9 cellular contexts compared by ENCODE assay signal in genomic region chr17:7483238-7484066, GRCh38. TPM values are rescaled to one million over a fixed set of nuclear protein-coding genes. Genes with fewer than 3 reads are reported as not detected.
DNase-seq lines count a peak whose midpoint lies in the region; ATAC-seq, FAIRE-seq and TF ChIP-seq lines count a peak whose summit lies in the region.
"Had no signal": no experiment of that assay in that cellular context is flagged by ENCODE, and none has a peak within 500 bp of the region (broad histone marks: within the 10 kb centered on the region; RNA-seq: fewer than 3 reads in every experiment).

No MANE protein-coding gene starts in this region.

- H4K20me1 ChIP-seq in HepG2 (ENCODE audit: insufficient read depth, low read length), result peaks cover 24% of the 10 kb centered on the region

- ATAC-seq in GM19397 (IDR thresholded peaks at IDR 0.05; ENCODE audit: unreplicated experiment) (peak; percentile 27), HG03571 (IDR thresholded peaks at IDR 0.05; ENCODE audit: unreplicated experiment) (peak; percentile 30), HepG2 (peak; percentile 68)

- in situ Hi-C loops in HepG2 (cut with HindIII; ENCODE audit: extremely low pct_ligation_motif_present, low pct_unique_long_range_greater_than_20kb), result no loop called here

- no peak for TF ChIP-seq CTCF in BJ (IDR thresholded peaks at IDR 0.05; ENCODE audit: insufficient read depth, low read depth, low read length)
- peak; percentile 52 for TF ChIP-seq CTCF in HepG2 (CRISPR knock-in tag; IDR thresholded peaks at IDR 0.05)

- peak overlapping the region; percentile 95 for H3K9ac ChIP-seq in HepG2 (ENCODE audit: insufficient read depth, low read depth, low read length)

- H3K4me2 ChIP-seq in HepG2 (ENCODE audit: low read depth, low read length), result peak overlapping the region; percentile 94

- no peaks in the 10 kb centered on the region for H3K9me3 ChIP-seq in HepG2 (ENCODE audit: low read length)

- POLR2A ChIA-PET in BJ (lab: Charles Lee) (interaction anchor here (0.6 to 1.5 kb wide), 5 partner anchors 17 to 337 kb away, joined by 3 to 5 read pairs (median 3); partner anchors contain the start of genes MPDU1 and TMEM256), HepG2 (lab: Yijun Ruan, JAX) (interaction anchor here (0.9 to 5.5 kb wide), 20 partner anchors 8 to 438 kb away, joined by 3 to 41 read pairs (median 6); partner anchors contain the start of genes ASGR2, ATP1B2, CD68 and CHRNB1)

- peak overlapping the region; percentile 67 for H3K4me3 ChIP-seq in BJ (ENCODE audit: low read depth, low read length)
- peak overlapping the region; percentile 75 to 92 (median 90) for H3K4me3 ChIP-seq in HepG2 (replicated peaks in 1 of 3; ENCODE audit: insufficient read depth in 1 of 3, low read depth in 2 of 3, low read length in 3 of 3)

- TF ChIP-seq EP300 in HepG2 (IDR thresholded peaks at IDR 0.05; ENCODE audit: low read depth in 2 of 2, low read length in 2 of 2) (0 out of 4 replicates have a peak, but pooled peaks of 1 of the 2 experiments have one; percentile 22), HepG2 (CRISPR knock-in tag; IDR thresholded peaks at IDR 0.05; ENCODE audit: borderline replicate concordance) (no peak)

- CTCF ChIA-PET in BJ (lab: Yijun Ruan, JAX) (no interaction called here), HepG2 (lab: Yijun Ruan, JAX; ENCODE audit: low intra/inter-chr PET ratio, low total read pairs) (no interaction called here)

- H3K79me2 ChIP-seq in HepG2 (ENCODE audit: insufficient read depth, low read length), result peaks cover 43% of the 10 kb centered on the region

- intact Hi-C loops in HepG2 (cut with micrococcal nuclease; ENCODE audit: unreplicated experiment), result loop anchor here (5.0 kb wide), 3 partner anchors 36 to 126 kb away; partner anchors contain the start of genes CHRNB1, TMEM256 and TMEM95

- H3K4me1 ChIP-seq in HepG2 (ENCODE audit: insufficient read depth, low read length), result peaks cover 59% of the 10 kb centered on the region

- H3K27me3 ChIP-seq in BJ (ENCODE audit: control insufficient read depth, insufficient read depth, low read length) (no peaks in the 10 kb centered on the region), HepG2 (ENCODE audit: control insufficient read depth in 1 of 2, insufficient read depth in 2 of 2, low read length in 2 of 2) (no peaks in the 10 kb centered on the region; a peak in 2 of 5 replicates)

- FAIRE-seq in HepG2 (lab: Jason Lieb, UNC), result peak; percentile 49

- 0% methylated on average over 27 of the region's 38 CpGs for WGBS in HepG2 (ENCODE audit: low lambda C conversion rate)

- peak overlapping the region; percentile 77 for H2AFZ ChIP-seq in HepG2 (ENCODE audit: low read length)

- TSS peak; percentile 88 for BruUV-seq in HepG2 (replicated peaks; lab: Mats Ljungman, UMichigan)

- peak overlapping the region; percentile 100 for H3K27ac ChIP-seq in HepG2 (ENCODE audit: extremely low read length, insufficient read depth, low read length)

- peak in 1 of 2 experiments; percentile 47; a peak in 1 of 4 replicates for TF ChIP-seq POLR2A in HepG2 (IDR thresholded peaks at IDR 0.05; ENCODE audit: insufficient read depth in 1 of 2, low read depth in 2 of 2, low read length in 2 of 2)

- DNase-seq in BJ (ENCODE audit: low read depth) (peak; percentile 44), NCI-H774 (lab: John Stamatoyannopoulos, UW) (peak; percentile 72), dermis blood vessel endothelial cell (peak; percentile 93), HepG2 (ENCODE audit: low spot score) (peak; percentile 89)
- peak; percentile 96 for DNase-seq in activated CD4-positive, alpha-beta T cell treated with anti-CD3 and anti-CD28 coated beads, Interleukin-2, amount 50 U/mL, for 48 hours
- DNase-seq in stimulated activated CD4-positive, alpha-beta T cell treated with anti-CD3 and anti-CD28 coated beads, Interleukin-2, amount 100 ng/mL, for 4 hours (ENCODE audit: low read depth), result peak; percentile 88

- H3K36me3 ChIP-seq in BJ (ENCODE audit: control insufficient read depth, insufficient read depth, low read length) (no peaks in the 10 kb centered on the region), HepG2 (replicated peaks in 1 of 2; ENCODE audit: control insufficient read depth in 1 of 2, insufficient read depth in 2 of 2, low read length in 2 of 2) (no peaks in the 10 kb centered on the region; a peak in 1 of 5 replicates)

- TF ChIP-seq RAD21 in HepG2 (CRISPR knock-in tag; IDR thresholded peaks at IDR 0.05), result no peak

RNA-seq across cellular contexts. Expression of gene POLR2A, which starts 0.7 kb away (rescaled TPM):
- polyA plus RNA-seq in BJ (2011; rRNA removed), result 21.5 and 27.7 TPM in 2 replicates
- polyA minus RNA-seq in BJ (2011; rRNA and poly(A)+ RNA removed), result 255 and 287 TPM in 2 replicates
- 81.2 and 139 TPM in 2 replicates for total RNA-seq in dermis blood vessel endothelial cell
- total RNA-seq in HepG2 (2016; rRNA removed; fragmentation: Illumina TruSeq; extraction: Trizol), result 17.8 and 63.2 TPM in 2 replicates
- 31.8 and 37.1 TPM in 2 replicates for total RNA-seq in HepG2 (2016; cell fraction: cytosol; rRNA removed; fragmentation: Illumina TruSeq; extraction: Trizol; ENCODE audit: low read depth)
- 16.0 and 50.4 TPM in 2 replicates for total RNA-seq in HepG2 (2016; cell fraction: insoluble cytoplasmic fraction; rRNA removed; fragmentation: Illumina TruSeq; extraction: Trizol)
- 16.5 and 17.5 TPM in 2 replicates for total RNA-seq in HepG2 (2016; cell fraction: membrane; rRNA removed; fragmentation: Illumina TruSeq; extraction: Trizol)
- 46.2 and 49.6 TPM in 2 replicates for total RNA-seq in HepG2 (2016; cell fraction: nucleus; rRNA removed; fragmentation: Illumina TruSeq; extraction: Trizol)
- polyA plus RNA-seq in HepG2 (2011; rRNA removed), result 17.2 and 18.3 TPM in 2 replicates
- 4.8 and 6.3 TPM in 2 replicates for polyA plus RNA-seq in HepG2 (2011; cell fraction: cytosol; rRNA removed)
- 85.5 and 109 TPM in 2 replicates for polyA plus RNA-seq in HepG2 (2011; cell fraction: nucleus; rRNA removed)
- 43.9 and 44.8 TPM in 2 replicates for polyA plus RNA-seq in HepG2 (2012)
- 1.2 and 1.6 TPM in 2 replicates for polyA plus RNA-seq in HepG2 (2016; cell fraction: cytosol; fragmentation: Illumina TruSeq; extraction: Trizol; ENCODE audit: low read depth)
- polyA plus RNA-seq in HepG2 (2016; cell fraction: insoluble cytoplasmic fraction; fragmentation: Illumina TruSeq; extraction: Trizol; ENCODE audit: low read depth), result 25.1 and 41.6 TPM in 2 replicates
- 2.8 and 4.1 TPM in 2 replicates for polyA plus RNA-seq in HepG2 (2016; cell fraction: membrane; fragmentation: Illumina TruSeq; extraction: Trizol; ENCODE audit: low read depth)
- 62.8 and 68.8 TPM in 2 replicates for polyA plus RNA-seq in HepG2 (2016; cell fraction: nucleus; fragmentation: Illumina TruSeq; extraction: Trizol; ENCODE audit: insufficient read depth, low read depth)
- 200 and 209 TPM in 2 replicates for polyA minus RNA-seq in HepG2 (2011; rRNA and poly(A)+ RNA removed; ENCODE audit: low replicate concordance)
- polyA minus RNA-seq in HepG2 (2011; cell fraction: cytosol; rRNA and poly(A)+ RNA removed), result 71.5 and 80.7 TPM in 2 replicates
- polyA minus RNA-seq in HepG2 (2011; cell fraction: nucleus; rRNA and poly(A)+ RNA removed), result 159 and 190 TPM in 2 replicates

RNA-seq across cellular contexts. Expression of gene SLC35G6, which starts 2.2 kb away (rescaled TPM):
- polyA plus RNA-seq in BJ (2011; rRNA removed), result not detected in 2 replicates
- not detected in 2 replicates for polyA minus RNA-seq in BJ (2011; rRNA and poly(A)+ RNA removed)
- total RNA-seq in dermis blood vessel endothelial cell, result not detected in 2 replicates
- 0.07 TPM in 1 of 2 replicates, not detected in the other for total RNA-seq in HepG2 (2016; rRNA removed; fragmentation: Illumina TruSeq; extraction: Trizol)
- total RNA-seq in HepG2 (2016; cell fraction: cytosol; rRNA removed; fragmentation: Illumina TruSeq; extraction: Trizol; ENCODE audit: low read depth), result not detected in 2 replicates
- not detected in 2 replicates for total RNA-seq in HepG2 (2016; cell fraction: insoluble cytoplasmic fraction; rRNA removed; fragmentation: Illumina TruSeq; extraction: Trizol)
- total RNA-seq in HepG2 (2016; cell fraction: membrane; rRNA removed; fragmentation: Illumina TruSeq; extraction: Trizol), result not detected in 2 replicates
- total RNA-seq in HepG2 (2016; cell fraction: nucleus; rRNA removed; fragmentation: Illumina TruSeq; extraction: Trizol), result not detected in 2 replicates
- polyA plus RNA-seq in HepG2 (2011; rRNA removed), result 0.04 TPM in 1 of 2 replicates, not detected in the other
- not detected in 2 replicates for polyA plus RNA-seq in HepG2 (2011; cell fraction: cytosol; rRNA removed)
- not detected in 2 replicates for polyA plus RNA-seq in HepG2 (2011; cell fraction: nucleus; rRNA removed)
- 0.09 and 0.16 TPM in 2 replicates for polyA plus RNA-seq in HepG2 (2012)
- not detected in 2 replicates for polyA plus RNA-seq in HepG2 (2016; cell fraction: cytosol; fragmentation: Illumina TruSeq; extraction: Trizol; ENCODE audit: low read depth)
- polyA plus RNA-seq in HepG2 (2016; cell fraction: insoluble cytoplasmic fraction; fragmentation: Illumina TruSeq; extraction: Trizol; ENCODE audit: low read depth), result not detected in 2 replicates
- polyA plus RNA-seq in HepG2 (2016; cell fraction: membrane; fragmentation: Illumina TruSeq; extraction: Trizol; ENCODE audit: low read depth), result not detected in 2 replicates
- polyA plus RNA-seq in HepG2 (2016; cell fraction: nucleus; fragmentation: Illumina TruSeq; extraction: Trizol; ENCODE audit: insufficient read depth, low read depth), result not detected in 2 replicates
- polyA minus RNA-seq in HepG2 (2011; rRNA and poly(A)+ RNA removed; ENCODE audit: low replicate concordance), result not detected in 2 replicates
- polyA minus RNA-seq in HepG2 (2011; cell fraction: cytosol; rRNA and poly(A)+ RNA removed), result not detected in 2 replicates
- not detected in 2 replicates for polyA minus RNA-seq in HepG2 (2011; cell fraction: nucleus; rRNA and poly(A)+ RNA removed)
- total RNA-seq: T-helper 2 cell treated with Interferon-gamma antibody and Interleukin-4, amounts not matched to agents 100 ng/mL and 5 ng/mL, for 36 hours had no signal

RNA-seq across cellular contexts. Expression of gene ZBTB4, which starts 4.0 kb away (rescaled TPM):
- polyA plus RNA-seq in BJ (2011; rRNA removed) (23.6 and 25.9 TPM in 2 replicates), HepG2 (2011; rRNA removed) (7.4 and 7.9 TPM in 2 replicates)
- 30.6 and 34.5 TPM in 2 replicates for polyA minus RNA-seq in BJ (2011; rRNA and poly(A)+ RNA removed)
- total RNA-seq in dermis blood vessel endothelial cell (10.4 and 16.4 TPM in 2 replicates), HepG2 (2016; rRNA removed; fragmentation: Illumina TruSeq; extraction: Trizol) (3.3 and 4.3 TPM in 2 replicates)
- total RNA-seq in HepG2 (2016; cell fraction: cytosol; rRNA removed; fragmentation: Illumina TruSeq; extraction: Trizol; ENCODE audit: low read depth), result 0.40 and 0.53 TPM in 2 replicates
- total RNA-seq in HepG2 (2016; cell fraction: insoluble cytoplasmic fraction; rRNA removed; fragmentation: Illumina TruSeq; extraction: Trizol), result 3.5 and 4.2 TPM in 2 replicates
- total RNA-seq in HepG2 (2016; cell fraction: membrane; rRNA removed; fragmentation: Illumina TruSeq; extraction: Trizol), result 2.0 and 2.1 TPM in 2 replicates
- total RNA-seq in HepG2 (2016; cell fraction: nucleus; rRNA removed; fragmentation: Illumina TruSeq; extraction: Trizol), result 4.9 and 5.7 TPM in 2 replicates
- polyA plus RNA-seq in HepG2 (2011; cell fraction: cytosol; rRNA removed), result 5.5 and 5.7 TPM in 2 replicates
- polyA plus RNA-seq in HepG2 (2011; cell fraction: nucleus; rRNA removed), result 16.5 and 17.2 TPM in 2 replicates
- polyA plus RNA-seq in HepG2 (2012), result 7.9 and 9.5 TPM in 2 replicates
- 0.25 and 0.36 TPM in 2 replicates for polyA plus RNA-seq in HepG2 (2016; cell fraction: cytosol; fragmentation: Illumina TruSeq; extraction: Trizol; ENCODE audit: low read depth)
- polyA plus RNA-seq in HepG2 (2016; cell fraction: insoluble cytoplasmic fraction; fragmentation: Illumina TruSeq; extraction: Trizol; ENCODE audit: low read depth), result 4.0 and 4.5 TPM in 2 replicates
- polyA plus RNA-seq in HepG2 (2016; cell fraction: membrane; fragmentation: Illumina TruSeq; extraction: Trizol; ENCODE audit: low read depth), result 1.1 and 1.4 TPM in 2 replicates
- 10.4 and 11.2 TPM in 2 replicates for polyA plus RNA-seq in HepG2 (2016; cell fraction: nucleus; fragmentation: Illumina TruSeq; extraction: Trizol; ENCODE audit: insufficient read depth, low read depth)
- 19.5 and 24.6 TPM in 2 replicates for polyA minus RNA-seq in HepG2 (2011; rRNA and poly(A)+ RNA removed; ENCODE audit: low replicate concordance)
- polyA minus RNA-seq in HepG2 (2011; cell fraction: cytosol; rRNA and poly(A)+ RNA removed), result 6.2 and 7.2 TPM in 2 replicates
- 12.5 and 14.9 TPM in 2 replicates for polyA minus RNA-seq in HepG2 (2011; cell fraction: nucleus; rRNA and poly(A)+ RNA removed)

RNA-seq across cellular contexts. Expression of gene CHRNB1, which starts 38.6 kb away (rescaled TPM):
- 6.8 and 7.4 TPM in 2 replicates for polyA plus RNA-seq in BJ (2011; rRNA removed)
- polyA minus RNA-seq in BJ (2011; rRNA and poly(A)+ RNA removed), result 2.8 and 4.6 TPM in 2 replicates
- 4.6 and 5.8 TPM in 2 replicates for total RNA-seq in dermis blood vessel endothelial cell
- total RNA-seq in HepG2 (2016; rRNA removed; fragmentation: Illumina TruSeq; extraction: Trizol), result 3.6 and 5.4 TPM in 2 replicates
- 2.0 and 3.3 TPM in 2 replicates for total RNA-seq in HepG2 (2016; cell fraction: cytosol; rRNA removed; fragmentation: Illumina TruSeq; extraction: Trizol; ENCODE audit: low read depth)
- 3.8 and 6.3 TPM in 2 replicates for total RNA-seq in HepG2 (2016; cell fraction: insoluble cytoplasmic fraction; rRNA removed; fragmentation: Illumina TruSeq; extraction: Trizol)
- 5.4 and 5.7 TPM in 2 replicates for total RNA-seq in HepG2 (2016; cell fraction: membrane; rRNA removed; fragmentation: Illumina TruSeq; extraction: Trizol)
- total RNA-seq in HepG2 (2016; cell fraction: nucleus; rRNA removed; fragmentation: Illumina TruSeq; extraction: Trizol), result 4.3 and 6.2 TPM in 2 replicates
- 33.7 and 39.6 TPM in 2 replicates for polyA plus RNA-seq in HepG2 (2011; rRNA removed)
- 31.4 and 33.2 TPM in 2 replicates for polyA plus RNA-seq in HepG2 (2011; cell fraction: cytosol; rRNA removed)
- 39.4 and 43.0 TPM in 2 replicates for polyA plus RNA-seq in HepG2 (2011; cell fraction: nucleus; rRNA removed)
- 19.3 and 22.8 TPM in 2 replicates for polyA plus RNA-seq in HepG2 (2012)
- polyA plus RNA-seq in HepG2 (2016; cell fraction: cytosol; fragmentation: Illumina TruSeq; extraction: Trizol; ENCODE audit: low read depth), result 4.4 and 6.0 TPM in 2 replicates
- polyA plus RNA-seq in HepG2 (2016; cell fraction: insoluble cytoplasmic fraction; fragmentation: Illumina TruSeq; extraction: Trizol; ENCODE audit: low read depth), result 10.0 and 13.6 TPM in 2 replicates
- polyA plus RNA-seq in HepG2 (2016; cell fraction: membrane; fragmentation: Illumina TruSeq; extraction: Trizol; ENCODE audit: low read depth), result 9.9 and 11.0 TPM in 2 replicates
- 23.1 and 25.7 TPM in 2 replicates for polyA plus RNA-seq in HepG2 (2016; cell fraction: nucleus; fragmentation: Illumina TruSeq; extraction: Trizol; ENCODE audit: insufficient read depth, low read depth)
- 2.6 and 35.4 TPM in 2 replicates for polyA minus RNA-seq in HepG2 (2011; rRNA and poly(A)+ RNA removed; ENCODE audit: low replicate concordance)
- polyA minus RNA-seq in HepG2 (2011; cell fraction: cytosol; rRNA and poly(A)+ RNA removed), result 6.4 and 7.2 TPM in 2 replicates
- polyA minus RNA-seq in HepG2 (2011; cell fraction: nucleus; rRNA and poly(A)+ RNA removed), result 9.0 and 9.9 TPM in 2 replicates

RNA-seq across cellular contexts. Expression of gene FGF11, which starts 44.1 kb away (rescaled TPM):
- polyA plus RNA-seq in BJ (2011; rRNA removed) (0.50 and 0.98 TPM in 2 replicates), HepG2 (2011; rRNA removed) (7.0 and 7.6 TPM in 2 replicates)
- polyA minus RNA-seq in BJ (2011; rRNA and poly(A)+ RNA removed), result 0.85 TPM in 1 of 2 replicates, not detected in the other
- total RNA-seq in dermis blood vessel endothelial cell (0.28 and 0.51 TPM in 2 replicates), HepG2 (2016; rRNA removed; fragmentation: Illumina TruSeq; extraction: Trizol) (0.20 and 0.55 TPM in 2 replicates)
- 0.35 and 0.40 TPM in 2 replicates for total RNA-seq in HepG2 (2016; cell fraction: cytosol; rRNA removed; fragmentation: Illumina TruSeq; extraction: Trizol; ENCODE audit: low read depth)
- 0.22 and 0.37 TPM in 2 replicates for total RNA-seq in HepG2 (2016; cell fraction: insoluble cytoplasmic fraction; rRNA removed; fragmentation: Illumina TruSeq; extraction: Trizol)
- 0.52 and 0.77 TPM in 2 replicates for total RNA-seq in HepG2 (2016; cell fraction: membrane; rRNA removed; fragmentation: Illumina TruSeq; extraction: Trizol)
- 0.13 and 0.53 TPM in 2 replicates for total RNA-seq in HepG2 (2016; cell fraction: nucleus; rRNA removed; fragmentation: Illumina TruSeq; extraction: Trizol)
- 4.4 and 5.5 TPM in 2 replicates for polyA plus RNA-seq in HepG2 (2011; cell fraction: cytosol; rRNA removed)
- 11.9 and 12.6 TPM in 2 replicates for polyA plus RNA-seq in HepG2 (2011; cell fraction: nucleus; rRNA removed)
- 4.0 and 6.3 TPM in 2 replicates for polyA plus RNA-seq in HepG2 (2012)
- 0.61 and 0.87 TPM in 2 replicates for polyA plus RNA-seq in HepG2 (2016; cell fraction: cytosol; fragmentation: Illumina TruSeq; extraction: Trizol; ENCODE audit: low read depth)
- 0.62 and 1.0 TPM in 2 replicates for polyA plus RNA-seq in HepG2 (2016; cell fraction: insoluble cytoplasmic fraction; fragmentation: Illumina TruSeq; extraction: Trizol; ENCODE audit: low read depth)
- polyA plus RNA-seq in HepG2 (2016; cell fraction: membrane; fragmentation: Illumina TruSeq; extraction: Trizol; ENCODE audit: low read depth), result 1.2 TPM in 2 replicates
- 1.1 and 1.6 TPM in 2 replicates for polyA plus RNA-seq in HepG2 (2016; cell fraction: nucleus; fragmentation: Illumina TruSeq; extraction: Trizol; ENCODE audit: insufficient read depth, low read depth)
- polyA minus RNA-seq in HepG2 (2011; rRNA and poly(A)+ RNA removed; ENCODE audit: low replicate concordance), result 3.3 and 7.7 TPM in 2 replicates
- 2.0 and 2.3 TPM in 2 replicates for polyA minus RNA-seq in HepG2 (2011; cell fraction: cytosol; rRNA and poly(A)+ RNA removed)
- polyA minus RNA-seq in HepG2 (2011; cell fraction: nucleus; rRNA and poly(A)+ RNA removed), result 1.1 and 1.2 TPM in 2 replicates

Comparison
In these comparisons a context has a peak if more than half of its experiments do, and no peak if none do; other contexts are left out.
1. Peak in every context shown above with its lines: DNase-seq, ATAC-seq, H3K4me3 ChIP-seq and H3K27ac ChIP-seq.
2. DNase-seq: peak in every context shown above with its lines; median percentile 96 in activated CD4-positive, alpha-beta T cell treated with anti-CD3 and anti-CD28 coated beads, Interleukin-2, amount 50 U/mL, for 48 hours; 93 in dermis blood vessel endothelial cell; 89 in HepG2; 88 in stimulated activated CD4-positive, alpha-beta T cell treated with anti-CD3 and anti-CD28 coated beads, Interleukin-2, amount 100 ng/mL, for 4 hours; 72 in NCI-H774; 44 in BJ.